Comparison of ENCODE assay signal across 11 cellular contexts in genomic region chr2:207121784-207122183, GRCh38. TPM values are rescaled to one million over a fixed set of nuclear protein-coding genes. Genes with fewer than 3 reads are reported as not detected.
DNase-seq lines count a peak whose midpoint lies in the region; ATAC-seq and TF ChIP-seq lines count a peak whose summit lies in the region.
"Had no signal": no experiment of that assay in that cellular context is flagged by ENCODE, and none has a peak within 500 bp of the region (broad histone marks: within the 10 kb centered on the region; RNA-seq: fewer than 3 reads in every experiment).

No MANE protein-coding gene starts in this region.

- no peak overlapping the region for H2AFZ ChIP-seq in Karpas-422 (ENCODE audit: low read length)

- peaks cover 31% of the 10 kb centered on the region for H3K36me3 Mint-ChIP-seq in activated CD4-positive, alpha-beta memory T cell treated with anti-CD3 and anti-CD28 coated beads for 36 hours
- peaks cover 51% of the 10 kb centered on the region for H3K36me3 Mint-ChIP-seq in activated CD4-positive, alpha-beta memory T cell treated with anti-CD3 and anti-CD28 coated beads, Interleukin-2, amount 10 ng/mL, durations not matched to agents 7 days and 5 days (ENCODE audit: low read depth)

- CTCF ChIA-PET in activated CD4-positive, alpha-beta memory T cell treated with anti-CD3 and anti-CD28 coated beads for 36 hours (lab: Charles Lee): no interaction called here
- CTCF ChIA-PET in activated CD4-positive, alpha-beta memory T cell treated with anti-CD3 and anti-CD28 coated beads, Interleukin-2, amount 10 ng/mL, durations not matched to agents 7 days and 5 days (lab: Charles Lee): no interaction called here

- peak overlapping the region; percentile 20 to 60 for H3K27ac ChIP-seq in ascending aorta
- peak overlapping the region; percentile 26 for H3K27ac ChIP-seq in substantia nigra (ENCODE audit: low read depth, low read length, poor library complexity, severe bottlenecking)
- H3K27ac ChIP-seq in Karpas-422 (ENCODE audit: low read length): no peak overlapping the region

- intact Hi-C loops in activated CD4-positive, alpha-beta memory T cell treated with anti-CD3 and anti-CD28 coated beads for 36 hours (cut with micrococcal nuclease): loop anchor here (2.0 to 10.0 kb wide), 3 partner anchors 121 to 209 kb away; no protein-coding TSS in a partner anchor
- intact Hi-C loops in ascending aorta (cut with DNase I): loop anchor here (5.0 kb wide), 2 partner anchors 41 to 116 kb away; no protein-coding TSS in a partner anchor
- intact Hi-C loops in left cardiac atrium (cut with DNase I): loop anchor here in 1 of 2 donors (5.0 kb wide), 1 partner anchor 41 kb away; no protein-coding TSS in a partner anchor
- intact Hi-C loops in posterior cingulate gyrus (cut with DNase I): no loop called here

- DNase-seq in activated CD4-positive, alpha-beta memory T cell treated with anti-CD3 and anti-CD28 coated beads for 36 hours: no peak
- DNase-seq in activated CD4-positive, alpha-beta memory T cell treated with anti-CD3 and anti-CD28 coated beads, Interleukin-2, amount 10 ng/mL, durations not matched to agents 7 days and 5 days: no peak
- DNase-seq in ascending aorta (ENCODE audit: low spot score in 2 of 2) (peak in 1 of 2 donors; percentile 77), left cardiac atrium (peak; percentile 38), substantia nigra (lab: John Stamatoyannopoulos, UW) (peak in 2 of 49 donors; percentile 15 to 20), Karpas-422 (no peak), posterior cingulate gyrus (no peak)
- DNase-seq in stimulated activated CD4-positive, alpha-beta T cell treated with anti-CD3 and anti-CD28 coated beads, Interleukin-4, amount 100 ng/mL, for 24 hours: no peak
- DNase-seq: activated CD8-positive, alpha-beta memory T cell treated with anti-CD3 and anti-CD28 coated beads, Interleukin-2, amount 50 U/mL, for 48 hours; BE2C had no signal

- H3K4me1 Mint-ChIP-seq in activated CD4-positive, alpha-beta memory T cell treated with anti-CD3 and anti-CD28 coated beads for 36 hours (ENCODE audit: low read depth): peaks cover 61% of the 10 kb centered on the region
- H3K4me1 Mint-ChIP-seq in activated CD4-positive, alpha-beta memory T cell treated with anti-CD3 and anti-CD28 coated beads, Interleukin-2, amount 10 ng/mL, durations not matched to agents 7 days and 5 days: peaks cover 28% of the 10 kb centered on the region

- H3K9me3 ChIP-seq in ascending aorta: no peaks in the 10 kb centered on the region
- no peaks in the 10 kb centered on the region for H3K9me3 ChIP-seq in Karpas-422 (ENCODE audit: low read length)
- H3K9me3 ChIP-seq: BE2C had no signal

- TF ChIP-seq CTCF in ascending aorta (IDR thresholded peaks at IDR 0.05): no peak

- H3K27me3 Mint-ChIP-seq in activated CD4-positive, alpha-beta memory T cell treated with anti-CD3 and anti-CD28 coated beads for 36 hours: no peaks in the 10 kb centered on the region
- no peaks in the 10 kb centered on the region for H3K27me3 Mint-ChIP-seq in activated CD4-positive, alpha-beta memory T cell treated with anti-CD3 and anti-CD28 coated beads, Interleukin-2, amount 10 ng/mL, durations not matched to agents 7 days and 5 days
- H3K27me3 Mint-ChIP-seq: stimulated activated naive CD8-positive, alpha-beta T cell treated with anti-CD3 and anti-CD28 coated beads, Interleukin-15, Interleukin-2, amounts not matched to agents 100 ng/mL and 50 ng/mL, for 24 hours had no signal

- peaks cover 3 to 37% of the 10 kb centered on the region in 2 donors for H3K4me1 ChIP-seq in ascending aorta
- H3K4me1 ChIP-seq in Karpas-422 (ENCODE audit: low read length): no peaks in the 10 kb centered on the region

- H3K4me2 ChIP-seq in Karpas-422 (ENCODE audit: low read depth, low read length, poor library complexity, severe bottlenecking): no peak overlapping the region

- H3K27ac Mint-ChIP-seq in activated CD4-positive, alpha-beta memory T cell treated with anti-CD3 and anti-CD28 coated beads for 36 hours: peak overlapping the region; percentile 55
- H3K27ac Mint-ChIP-seq in activated CD4-positive, alpha-beta memory T cell treated with anti-CD3 and anti-CD28 coated beads, Interleukin-2, amount 10 ng/mL, durations not matched to agents 7 days and 5 days: no peak overlapping the region
- H3K27ac Mint-ChIP-seq: stimulated activated naive CD8-positive, alpha-beta T cell treated with anti-CD3 and anti-CD28 coated beads, Interleukin-15, Interleukin-2, amounts not matched to agents 100 ng/mL and 50 ng/mL, for 24 hours had no signal

- POLR2A ChIA-PET in activated CD4-positive, alpha-beta memory T cell treated with anti-CD3 and anti-CD28 coated beads for 36 hours (lab: Charles Lee): no interaction called here
- POLR2A ChIA-PET in activated CD4-positive, alpha-beta memory T cell treated with anti-CD3 and anti-CD28 coated beads, Interleukin-2, amount 10 ng/mL, durations not matched to agents 7 days and 5 days (lab: Charles Lee): interaction anchor here (2.1 kb wide), 1 partner anchor 43 kb away, joined by 9 read pairs; the partner anchor contains the start of gene KLF7

- H4K20me1 ChIP-seq in Karpas-422 (ENCODE audit: insufficient read depth, low read depth, low read length): 0 out of 2 replicates have a peak, but pooled peaks cover 4% of the 10 kb centered on the region

- no peaks in the 10 kb centered on the region for H3K9me3 Mint-ChIP-seq in activated CD4-positive, alpha-beta memory T cell treated with anti-CD3 and anti-CD28 coated beads for 36 hours
- no peaks in the 10 kb centered on the region for H3K9me3 Mint-ChIP-seq in activated CD4-positive, alpha-beta memory T cell treated with anti-CD3 and anti-CD28 coated beads, Interleukin-2, amount 10 ng/mL, durations not matched to agents 7 days and 5 days
- H3K9me3 Mint-ChIP-seq: stimulated activated naive CD8-positive, alpha-beta T cell treated with anti-CD3 and anti-CD28 coated beads, Interleukin-15, Interleukin-2, amounts not matched to agents 100 ng/mL and 50 ng/mL, for 24 hours had no signal

- peak; percentile 67 to 85 for ATAC-seq in left cardiac atrium

- no peak overlapping the region for H3K4me3 Mint-ChIP-seq in activated CD4-positive, alpha-beta memory T cell treated with anti-CD3 and anti-CD28 coated beads for 36 hours
- H3K4me3 Mint-ChIP-seq in activated CD4-positive, alpha-beta memory T cell treated with anti-CD3 and anti-CD28 coated beads, Interleukin-2, amount 10 ng/mL, durations not matched to agents 7 days and 5 days: no peak overlapping the region
- H3K4me3 Mint-ChIP-seq: stimulated activated naive CD8-positive, alpha-beta T cell treated with anti-CD3 and anti-CD28 coated beads, Interleukin-15, Interleukin-2, amounts not matched to agents 100 ng/mL and 50 ng/mL, for 24 hours had no signal

- no peak overlapping the region for H3K9ac ChIP-seq in Karpas-422 (ENCODE audit: low read length)

- H3K27me3 ChIP-seq in ascending aorta (no peaks in the 10 kb centered on the region), Karpas-422 (ENCODE audit: low read length) (no peaks in the 10 kb centered on the region)
- H3K27me3 ChIP-seq: BE2C had no signal

- H3K79me2 ChIP-seq in Karpas-422 (ENCODE audit: low read length): no peaks in the 10 kb centered on the region

- H3K9me2 ChIP-seq in Karpas-422 (replicated peaks; ENCODE audit: insufficient read depth, low read length): no peaks in the 10 kb centered on the region

- H3K4me3 ChIP-seq in ascending aorta: no peak overlapping the region
- no peak overlapping the region for H3K4me3 ChIP-seq in Karpas-422 (ENCODE audit: low read length)

- H3K36me3 ChIP-seq in ascending aorta (peaks cover 14 to 29% of the 10 kb centered on the region in 2 donors), Karpas-422 (ENCODE audit: insufficient read depth, low read length) (no peaks in the 10 kb centered on the region)

RNA-seq across cellular contexts. Expression of gene KLF7, which starts 44.0 kb away (rescaled TPM):
- 10 to 100 TPM; 24.1 to 29.5 TPM for total RNA-seq in activated CD4-positive, alpha-beta memory T cell treated with anti-CD3 and anti-CD28 coated beads for 36 hours
- total RNA-seq in activated CD4-positive, alpha-beta memory T cell treated with anti-CD3 and anti-CD28 coated beads, Interleukin-2, amount 10 ng/mL, durations not matched to agents 7 days and 5 days: 10 to 100 TPM; 28.3 to 31.4 TPM
- total RNA-seq in ascending aorta (17.0 TPM), left cardiac atrium (10 to 100 TPM; 22.1 to 31.8 TPM)
- 6.5 and 8.8 TPM in 2 replicates for total RNA-seq in Karpas-422 (2014; rRNA removed; shearing (Covaris generic); ENCODE audit: low replicate concordance)
